Comparison of ENCODE assay signal across 5 cellular contexts in the genomic region with DNA sequence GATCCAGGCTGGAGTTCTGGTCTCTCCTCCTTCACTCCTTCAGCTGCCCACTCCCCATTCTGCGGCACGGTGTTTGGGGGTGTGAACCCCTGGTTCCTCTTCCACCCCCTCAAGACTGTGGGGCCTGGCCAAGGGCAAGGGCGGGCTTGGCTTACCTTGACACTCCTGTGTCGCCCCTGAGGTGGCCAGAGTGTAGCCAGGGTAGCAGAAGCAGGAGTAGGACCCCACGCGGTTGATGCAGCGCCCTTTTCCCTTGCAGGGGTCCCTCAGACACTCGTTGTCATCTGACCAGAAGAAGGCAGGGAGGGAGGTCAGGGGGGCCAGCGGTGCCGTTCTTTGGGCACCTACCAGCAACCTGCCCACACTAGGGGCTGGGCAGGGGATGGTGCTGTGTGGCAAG.
"Had no signal": no experiment of that assay in that cellular context is flagged by ENCODE, and none has a peak within 500 bp of the region (broad histone marks: within the 10 kb centered on the region; RNA-seq: fewer than 3 reads in every experiment).

No MANE protein-coding gene starts in this region.

- H3K4me2 ChIP-seq: GM23338 had no signal

- H3K4me3 ChIP-seq: GM23338, K562 had no signal

- H3K9me3 Mint-ChIP-seq: GM23338, H9, HFFc6 had no signal

- H3K4me3 Mint-ChIP-seq: GM23338, H9, HFFc6 had no signal

- DNase-seq: H9, HFFc6, IMR-90 had no signal

- H3K27ac Mint-ChIP-seq: GM23338, HFFc6 had no signal

- H2AFZ ChIP-seq: GM23338 had no signal
